9 cellular contexts compared by ENCODE assay signal in the genomic region with DNA sequence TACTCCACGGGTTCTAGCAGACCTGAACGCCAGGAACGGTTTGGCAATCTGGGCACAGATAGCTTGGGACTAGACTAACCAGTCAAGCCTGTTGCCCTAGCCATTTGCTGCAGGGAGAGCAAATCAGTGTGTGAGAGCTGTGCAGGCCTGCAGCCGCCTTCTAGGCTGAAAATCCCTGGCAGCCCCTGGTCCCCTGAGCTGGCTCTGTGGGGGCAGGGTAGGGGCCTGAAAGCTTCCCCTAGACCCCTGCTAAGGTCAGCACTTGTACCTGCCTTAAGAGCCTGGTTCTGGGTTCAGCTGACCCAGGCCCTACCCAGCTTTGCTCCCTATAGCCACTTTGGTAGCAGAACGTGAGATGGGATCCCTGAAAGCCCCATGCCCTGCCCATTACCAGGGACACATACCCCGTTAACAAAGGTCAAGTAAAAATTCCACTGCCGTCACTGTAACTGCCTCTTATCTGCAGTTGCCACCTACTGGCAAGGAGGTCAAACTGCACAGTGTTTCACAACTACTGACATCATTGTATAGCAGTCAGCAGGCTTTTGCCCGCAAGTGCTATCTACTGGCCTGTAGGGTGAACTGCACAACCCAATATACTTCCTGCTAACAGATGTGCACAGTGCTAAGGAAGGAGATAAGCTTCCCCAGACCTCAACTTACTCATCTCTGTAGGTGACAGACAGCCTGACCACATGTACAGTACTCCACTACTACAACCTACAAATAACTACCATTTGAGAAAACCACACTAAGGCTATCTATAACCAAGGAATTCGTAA.
DNase-seq lines count a peak whose midpoint lies in the region; ATAC-seq, FAIRE-seq and TF ChIP-seq lines count a peak whose summit lies in the region.
"Had no signal": no experiment of that assay in that cellular context is flagged by ENCODE, and none has a peak within 500 bp of the region (broad histone marks: within the 10 kb centered on the region; RNA-seq: fewer than 3 reads in every experiment).

No MANE protein-coding gene starts in this region.

- TF ChIP-seq CTCF in A549 (IDR thresholded peaks at IDR 0.05) (0 out of 3 replicates have a peak, but pooled peaks have one; percentile 7), fibroblast of pulmonary artery (IDR thresholded peaks at IDR 0.05; ENCODE audit: low read length, missing control alignments) (peak; percentile 42)
- TF ChIP-seq CTCF in activated CD8-positive, alpha-beta T cell treated with anti-CD3 and anti-CD28 coated beads for 36 hours (IDR thresholded peaks at IDR 0.05), result peak; percentile 84

- no peaks in the 10 kb centered on the region for H3K4me1 ChIP-seq in A549

- H3K27ac Mint-ChIP-seq in activated CD8-positive, alpha-beta T cell treated with anti-CD3 and anti-CD28 coated beads for 36 hours, result no peak overlapping the region

- no peak overlapping the region for H3K27ac ChIP-seq in A549

- FAIRE-seq in A549 (lab: Jason Lieb, UNC), result no peak

- H3K27me3 Mint-ChIP-seq in activated CD8-positive, alpha-beta T cell treated with anti-CD3 and anti-CD28 coated beads for 36 hours, result no peaks in the 10 kb centered on the region

- CTCF ChIA-PET in A549 (lab: Yijun Ruan, JAX), result interaction anchor here (0.8 to 2.7 kb wide), 5 partner anchors 15 to 129 kb away, joined by 3 to 6 read pairs (median 3); no protein-coding TSS in a partner anchor
- CTCF ChIA-PET in activated CD8-positive, alpha-beta T cell treated with anti-CD3 and anti-CD28 coated beads for 36 hours (lab: Charles Lee), result interaction anchor here (0.6 to 6.5 kb wide), 40 partner anchors 11 to 662 kb away, joined by 3 to 75 read pairs (median 4); no protein-coding TSS in a partner anchor

- POLR2A ChIA-PET in A549 (lab: Yijun Ruan, JAX), result no interaction called here
- POLR2A ChIA-PET in activated CD8-positive, alpha-beta T cell treated with anti-CD3 and anti-CD28 coated beads for 36 hours (lab: Charles Lee), result no interaction called here

- no peak for TF ChIP-seq EP300 in A549 (IDR thresholded peaks at IDR 0.05)

- peak in 1 of 2 experiments; percentile 88; a peak in 3 of 6 replicates for ATAC-seq in A549
- ATAC-seq in GM18517 (IDR thresholded peaks at IDR 0.05; ENCODE audit: unreplicated experiment), result peak; percentile 100
- peak; percentile 100 for ATAC-seq in HG02938 (IDR thresholded peaks at IDR 0.05; ENCODE audit: unreplicated experiment)
- ATAC-seq in activated CD8-positive, alpha-beta T cell treated with anti-CD3 and anti-CD28 coated beads for 36 hours, result peak; percentile 100
- ATAC-seq: right cardiac atrium had no signal

- peaks cover 15% of the 10 kb centered on the region for H3K9me3 Mint-ChIP-seq in activated CD8-positive, alpha-beta T cell treated with anti-CD3 and anti-CD28 coated beads for 36 hours

- no peak overlapping the region for H3K4me2 ChIP-seq in A549

- 44% methylated on average over 7 of the region's 9 CpGs for WGBS in A549 (ENCODE audit: missing lambda C conversion rate)

- H3K4me3 ChIP-seq in A549 (no peak overlapping the region), fibroblast of pulmonary artery (replicated peaks; ENCODE audit: low read depth, low read length) (no peak overlapping the region)

- no peak for TF ChIP-seq POLR2A in A549 (IDR thresholded peaks at IDR 0.05; ENCODE audit: low read length)

- peaks cover 5% of the 10 kb centered on the region for H3K36me3 Mint-ChIP-seq in activated CD8-positive, alpha-beta T cell treated with anti-CD3 and anti-CD28 coated beads for 36 hours (ENCODE audit: low read depth)

- intact Hi-C loops in activated CD8-positive, alpha-beta T cell treated with anti-CD3 and anti-CD28 coated beads for 36 hours (cut with micrococcal nuclease), result no loop called here

- H3K9me3 ChIP-seq in A549, result peaks cover 10% of the 10 kb centered on the region; the same call in 1 of the 3 replicates

- no peak overlapping the region for H3K4me3 Mint-ChIP-seq in activated CD8-positive, alpha-beta T cell treated with anti-CD3 and anti-CD28 coated beads for 36 hours

- TF ChIP-seq RAD21 in A549 (conservative IDR thresholded peaks at IDR 0.05 in 1 of 2, IDR thresholded peaks at IDR 0.05 in 1 of 2), result peak in 1 of 2 experiments; percentile 41; a peak in 1 of 5 replicates

- DNase-seq in A549 (ENCODE audit: low read depth in 1 of 2, low spot score in 1 of 2) (peak; percentile 10 to 73), NCI-H69 (lab: John Stamatoyannopoulos, UW) (peak; percentile 86), fibroblast of pulmonary artery (ENCODE audit: low read depth) (peak; percentile 48), HPDE6-E6E7 (ENCODE audit: extremely low spot score) (no peak)
- DNase-seq in activated CD8-positive, alpha-beta T cell treated with anti-CD3 and anti-CD28 coated beads for 36 hours, result peak; percentile 71
- peak in 3 of 4 experiments; percentile 5 to 25 (median 14) for DNase-seq in stimulated activated CD4-positive, alpha-beta T cell treated with anti-CD3 and anti-CD28 coated beads, Interleukin-1b, Interleukin-23, amount 100 ng/mL, for 24 hours (ENCODE audit: low read depth in 4 of 4, low spot score in 1 of 4)

- H3K4me1 Mint-ChIP-seq in activated CD8-positive, alpha-beta T cell treated with anti-CD3 and anti-CD28 coated beads for 36 hours (ENCODE audit: low read depth), result peaks cover 8% of the 10 kb centered on the region

TF ChIP-seq in A549, 52 proteins besides CTCF, POLR2A, EP300 and RAD21:
- TF ChIP-seq MAFK (IDR thresholded peaks at IDR 0.05; ENCODE audit: partially characterized antibody), result no peak
- no peak for TF ChIP-seq RARB (CRISPR knock-in tag; IDR thresholded peaks at IDR 0.05)
- TF ChIP-seq CEBPB (IDR thresholded peaks at IDR 0.05), result peak in 1 of 2 experiments; percentile 29; a peak in 1 of 4 replicates
- TF ChIP-seq HOXB13 (CRISPR knock-in tag; IDR thresholded peaks at IDR 0.05; ENCODE audit: low read depth), result no peak
- TF ChIP-seq EHF (CRISPR knock-in tag; IDR thresholded peaks at IDR 0.05), result no peak

Comparison
In these comparisons a context has a peak if more than half of its experiments do, and no peak if none do; other contexts are left out.
1. CTCF ChIP-seq: peak in every context shown above with its lines; median percentile 84 in activated CD8-positive, alpha-beta T cell treated with anti-CD3 and anti-CD28 coated beads for 36 hours; 42 in fibroblast of pulmonary artery; 7 in A549.